ENCODE assay signal across 15 cellular contexts in the genomic region with DNA sequence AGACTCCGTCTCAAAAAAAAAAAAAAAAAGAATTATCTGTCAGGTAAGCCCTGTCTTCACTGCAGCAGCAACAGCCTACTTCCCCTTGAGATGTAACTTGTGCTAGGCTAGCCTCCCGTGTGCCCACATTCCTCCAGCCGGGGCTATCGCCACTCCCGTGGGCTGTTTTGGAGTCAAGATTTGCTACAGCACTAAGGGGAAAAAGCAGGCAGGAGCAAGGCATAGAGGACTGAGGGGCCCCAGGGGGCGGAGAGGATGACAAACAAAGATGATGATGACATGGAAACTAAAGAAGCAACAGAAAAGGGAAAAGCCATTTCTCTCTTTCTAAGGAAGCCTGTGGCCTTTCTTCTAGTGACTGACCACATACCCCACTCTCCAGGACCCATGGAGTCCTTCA. TPM values are rescaled to one million over a fixed set of nuclear protein-coding genes. Genes with fewer than 3 reads are reported as not detected.
DNase-seq lines count a peak whose midpoint lies in the region; ATAC-seq and TF ChIP-seq lines count a peak whose summit lies in the region.
"Had no signal": no experiment of that assay in that cellular context is flagged by ENCODE, and none has a peak within 500 bp of the region (broad histone marks: within the 10 kb centered on the region; RNA-seq: fewer than 3 reads in every experiment).

No MANE protein-coding gene starts in this region.

- POLR2A ChIA-PET in PC-3 (lab: Charles Lee; ENCODE audit: unreplicated experiment) = no interaction called here

- H3K36me3 ChIP-seq in thymus (ENCODE audit: control insufficient read depth, insufficient read depth) = peaks cover 21% of the 10 kb centered on the region
- H3K36me3 ChIP-seq in PC-3 (ENCODE audit: low read depth, low read length) = peaks cover 5% of the 10 kb centered on the region; the same call in 1 of the 2 replicates
- peaks cover 19 to 61% (median 57%) of the 10 kb centered on the region in 4 donors for H3K36me3 ChIP-seq in stomach

- no peaks in the 10 kb centered on the region for H3F3A ChIP-seq in PC-3 (ENCODE audit: low read length, unreplicated experiment)

- peak overlapping the region; percentile 99 for H3K4me3 Mint-ChIP-seq in activated T-cell treated with anti-CD3 and anti-CD28 coated beads, Interleukin-2, amount 50 U/mL, for 4 hours
- H3K4me3 Mint-ChIP-seq in nephron progenitor cell = no peak overlapping the region

- peak overlapping the region; percentile 23 for H3K4me3 ChIP-seq in thymus (ENCODE audit: low read length)
- no peak overlapping the region for H3K4me3 ChIP-seq in PC-3 (ENCODE audit: low read length)
- peak overlapping the region in 1 of 4 donors; percentile 40 for H3K4me3 ChIP-seq in stomach

- no peaks in the 10 kb centered on the region for H3K9me2 ChIP-seq in PC-3 (replicated peaks; ENCODE audit: low read length)

- peak overlapping the region; percentile 64 for H3K27ac Mint-ChIP-seq in nephron progenitor cell

- peak overlapping the region; percentile 58 for H3K27ac ChIP-seq in thymus (ENCODE audit: low read depth)
- no peak overlapping the region for H3K27ac ChIP-seq in PC-3 (ENCODE audit: low read length)
- H3K27ac ChIP-seq in stomach = peak overlapping the region in 2 of 5 donors; percentile 36 to 60
- H3K27ac ChIP-seq: 22Rv1, VCaP had no signal

- BruUV-seq in PC-3 (replicated peaks; lab: Mats Ljungman, UMichigan) = no TSS peak

- TF ChIP-seq POLR2A in stomach (IDR thresholded peaks at IDR 0.05) = no peak

- 48% methylated on average over 6 of the region's 6 CpGs for WGBS in thymus
- WGBS in stomach, 5 donors = 69 to 87% (median 78%) methylated on average over 6 of the region's 6 CpGs

- H3K79me2 ChIP-seq in PC-3 (ENCODE audit: low read length) = no peaks in the 10 kb centered on the region

- CTCF ChIA-PET in PC-3 (lab: Charles Lee) = interaction anchor here (1.3 to 2.4 kb wide), 2 partner anchors 58 to 59 kb away, joined by 4 to 28 read pairs; no protein-coding TSS in a partner anchor

- ATAC-seq in activated T-cell treated with anti-CD3 and anti-CD28 coated beads, Interleukin-2, amount 50 U/mL, for 4 hours = peak; percentile 16 to 20
- no peak for ATAC-seq in PC-3
- ATAC-seq: left lung had no signal

- H3K9ac ChIP-seq in PC-3 (ENCODE audit: low read length) = no peak overlapping the region

- no peaks in the 10 kb centered on the region for H3K27me3 Mint-ChIP-seq in activated T-cell treated with anti-CD3 and anti-CD28 coated beads, Interleukin-2, amount 50 U/mL, for 4 hours (ENCODE audit: low read depth)
- no peaks in the 10 kb centered on the region for H3K27me3 Mint-ChIP-seq in nephron progenitor cell (ENCODE audit: low read depth, poor library complexity)

- peaks cover 25% of the 10 kb centered on the region for H3K36me3 Mint-ChIP-seq in activated T-cell treated with anti-CD3 and anti-CD28 coated beads, Interleukin-2, amount 50 U/mL, for 4 hours (ENCODE audit: insufficient read depth)
- peaks cover 31% of the 10 kb centered on the region for H3K36me3 Mint-ChIP-seq in nephron progenitor cell (ENCODE audit: low read depth)

- H3K4me1 ChIP-seq in thymus (ENCODE audit: control insufficient read depth, insufficient read depth, low read length) = peaks cover 19% of the 10 kb centered on the region
- no peaks in the 10 kb centered on the region for H3K4me1 ChIP-seq in PC-3 (ENCODE audit: insufficient read depth, low read length)
- peaks cover 0 to 34% (median 7%) of the 10 kb centered on the region in 4 donors for H3K4me1 ChIP-seq in stomach

- H3K27me3 ChIP-seq in thymus (ENCODE audit: control insufficient read depth, insufficient read depth) (no peaks in the 10 kb centered on the region), PC-3 (ENCODE audit: low read length) (no peaks in the 10 kb centered on the region), stomach (no peaks in the 10 kb centered on the region)
- H3K27me3 ChIP-seq: left lung had no signal

- TF ChIP-seq EP300 in stomach (IDR thresholded peaks at IDR 0.05) = no peak

- no peaks in the 10 kb centered on the region for H3K9me3 Mint-ChIP-seq in activated T-cell treated with anti-CD3 and anti-CD28 coated beads, Interleukin-2, amount 50 U/mL, for 4 hours
- no peaks in the 10 kb centered on the region for H3K9me3 Mint-ChIP-seq in nephron progenitor cell

- H3K9me3 ChIP-seq in thymus (ENCODE audit: control insufficient read depth) = no peaks in the 10 kb centered on the region
- H3K9me3 ChIP-seq in PC-3 (ENCODE audit: low read length) = no peaks in the 10 kb centered on the region
- no peaks in the 10 kb centered on the region for H3K9me3 ChIP-seq in stomach
- H3K9me3 ChIP-seq: left lung had no signal

- intact Hi-C loops in PC-3 (cut with micrococcal nuclease) (loop anchor here (10.0 kb wide), 1 partner anchor 134 kb away; no protein-coding TSS in a partner anchor), stomach (cut with DNase I; ENCODE audit: low total_unique reads) (loop anchor here (10.0 kb wide), 2 partner anchors 64 to 134 kb away; no protein-coding TSS in a partner anchor)

- H4K20me1 ChIP-seq in PC-3 (ENCODE audit: low read length) = no peaks in the 10 kb centered on the region

- no peak overlapping the region for H3K4me2 ChIP-seq in PC-3 (ENCODE audit: low read length)

- H2AFZ ChIP-seq in PC-3 (ENCODE audit: low read length) = no peak overlapping the region

- H3K4me1 Mint-ChIP-seq in activated T-cell treated with anti-CD3 and anti-CD28 coated beads, Interleukin-2, amount 50 U/mL, for 4 hours (ENCODE audit: low read depth) = peaks cover 60% of the 10 kb centered on the region
- H3K4me1 Mint-ChIP-seq in nephron progenitor cell = peaks cover 11% of the 10 kb centered on the region

- DNase-seq in SIG-M5 treated with dmso at 0.1 percent for 504 hours (lab: John Stamatoyannopoulos, UW; ENCODE audit: unreplicated experiment) = peak; percentile 86
- DNase-seq in SIG-M5 (lab: John Stamatoyannopoulos, UW) = no peak
- peak; percentile 48 for DNase-seq in activated T-cell treated with anti-CD3 and anti-CD28 coated beads, Interleukin-2, amount 50 U/mL, for 4 hours
- no peak for DNase-seq in nephron progenitor cell
- no peak for DNase-seq in PC-3
- no peak for DNase-seq in stomach
- no peak for DNase-seq in NCI-H226
- DNase-seq: H7 had no signal

- TF ChIP-seq CTCF in nephron progenitor cell (IDR thresholded peaks at IDR 0.05) (no peak), PC-3 (conservative IDR thresholded peaks at IDR 0.05; ENCODE audit: low read depth, low read length) (no peak), stomach (IDR thresholded peaks at IDR 0.05) (no peak)

RNA-seq across cellular contexts. Expression of gene TNFAIP8L2, which starts 1.9 kb away (rescaled TPM):
- total RNA-seq in activated T-cell treated with anti-CD3 and anti-CD28 coated beads, Interleukin-2, amount 50 U/mL, for 4 hours = 10 to 100 TPM; 15.8 to 18.3 (median 18.2) TPM
- polyA plus RNA-seq in thymus (32.8 TPM), stomach (1 to 10 TPM; 3.2 to 9.5 (median 4.1) TPM)
- total RNA-seq in PC-3 (2014; rRNA removed) (not detected in 2 replicates), stomach (10 to 100 TPM in 2 of 5 donors, 1 to 10 TPM in 1, not detected in 2; 2.0 to 19.4 (median 15.2) TPM)
- total RNA-seq: bronchial epithelial cell, M059J had no signal

RNA-seq across cellular contexts. Expression of gene LYSMD1, which starts 7.4 kb away (rescaled TPM):
- 1 to 10 TPM; 3.0 to 4.4 (median 3.5) TPM for total RNA-seq in activated T-cell treated with anti-CD3 and anti-CD28 coated beads, Interleukin-2, amount 50 U/mL, for 4 hours
- polyA plus RNA-seq in thymus (7.7 TPM), stomach (1 to 10 TPM; 4.0 to 5.3 (median 4.7) TPM)
- total RNA-seq in PC-3 (2014; rRNA removed) (6.3 and 7.5 TPM in 2 replicates), stomach (10 to 100 TPM in 1 of 5 donors, 1 to 10 TPM in 4; 1.7 to 10.3 (median 4.5) TPM)

RNA-seq across cellular contexts. Expression of gene SCNM1, which starts 7.6 kb away (rescaled TPM):
- 10 to 100 TPM; 92.8 to 95.0 (median 93.3) TPM for total RNA-seq in activated T-cell treated with anti-CD3 and anti-CD28 coated beads, Interleukin-2, amount 50 U/mL, for 4 hours
- polyA plus RNA-seq in thymus (75.2 TPM), stomach (10 to 100 TPM; 35.2 to 66.3 (median 64.5) TPM)
- total RNA-seq in PC-3 (2014; rRNA removed) (80.3 and 82.4 TPM in 2 replicates), stomach (10 to 100 TPM in 3 of 5 donors, 1 to 10 TPM in 2; 4.5 to 57.8 (median 12.0) TPM)

RNA-seq across cellular contexts. Expression of gene SEMA6C, which starts 11.9 kb away (rescaled TPM):
- 1 to 10 TPM in 1 of 3 donors, under 1 TPM in 2; 0.78 to 1.3 (median 0.84) TPM for total RNA-seq in activated T-cell treated with anti-CD3 and anti-CD28 coated beads, Interleukin-2, amount 50 U/mL, for 4 hours
- 24.3 TPM for polyA plus RNA-seq in thymus
- total RNA-seq in PC-3 (2014; rRNA removed) = 2.0 and 2.8 TPM in 2 replicates
- 10 to 100 TPM in 2 of 5 donors, 1 to 10 TPM in 3; 4.4 to 12.3 (median 8.1) TPM for total RNA-seq in stomach
- 10 to 100 TPM in 2 of 3 donors, 1 to 10 TPM in 1; 7.1 to 13.9 (median 13.0) TPM for polyA plus RNA-seq in stomach

RNA-seq across cellular contexts. Expression of gene TMOD4, which starts 17.5 kb away (rescaled TPM):
- total RNA-seq in activated T-cell treated with anti-CD3 and anti-CD28 coated beads, Interleukin-2, amount 50 U/mL, for 4 hours = 1 to 10 TPM in 2 of 3 donors, under 1 TPM in 1; 0.52 to 2.9 (median 2.3) TPM
- polyA plus RNA-seq in thymus (1.0 TPM), stomach (1 to 10 TPM in 1 of 3 donors, not detected in 2; 1.2 TPM)
- total RNA-seq in PC-3 (2014; rRNA removed) (1.8 and 2.7 TPM in 2 replicates), stomach (not detected)
- total RNA-seq: bronchial epithelial cell, M059J, subcutaneous adipose tissue had no signal

Comparison
In these comparisons a context has a peak if more than half of its experiments do, and no peak if none do; other contexts are left out.
1. DNase-seq: peak in SIG-M5 treated with dmso at 0.1 percent for 504 hours (single experiment) and activated T-cell treated with anti-CD3 and anti-CD28 coated beads, Interleukin-2, amount 50 U/mL, for 4 hours (single experiment); none in SIG-M5 (single experiment), nephron progenitor cell (single experiment), PC-3 (single experiment), stomach (single experiment) and NCI-H226 (single experiment).